In the genomic region with DNA sequence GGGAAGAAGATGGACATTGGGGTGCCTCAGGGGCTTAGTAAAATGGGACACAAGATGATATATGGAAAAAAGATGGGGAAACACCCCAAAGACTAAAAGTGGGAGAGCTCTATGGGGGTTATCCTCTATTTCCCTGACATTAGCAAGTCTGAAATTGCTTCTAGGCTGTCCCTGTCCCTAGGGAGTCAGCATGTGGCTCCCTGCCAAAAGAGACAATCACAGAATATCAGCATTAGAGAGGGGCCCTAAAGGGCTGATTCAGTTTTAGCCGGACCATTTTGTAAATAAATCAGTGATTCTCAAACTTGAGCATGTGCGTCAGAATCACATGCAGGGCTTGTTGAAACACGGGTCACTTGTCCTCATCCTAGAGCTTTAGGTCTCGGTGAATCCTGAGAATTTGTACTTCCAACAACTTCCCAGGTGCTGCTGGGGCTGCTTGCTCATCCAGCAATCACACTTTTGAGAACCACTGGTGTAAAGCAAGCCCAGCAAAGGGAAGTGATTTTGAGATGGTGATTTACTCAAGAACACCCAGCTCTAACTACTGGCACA, we compare ENCODE assay signal across 2 cellular contexts.
TF ChIP-seq lines count a peak whose summit lies in the region.

No MANE protein-coding gene starts in this region.

TF ChIP-seq in SK-N-SH, 30 proteins besides CTCF, POLR2A, EP300 and RAD21 (continued from another document):
- TF ChIP-seq YY1 (IDR thresholded peaks at IDR 0.05; ENCODE audit: low read depth) (no peak), TAF1 (IDR thresholded peaks at IDR 0.05; ENCODE audit: borderline replicate concordance, low read depth, low read length) (no peak), TEAD4 (IDR thresholded peaks at IDR 0.05; ENCODE audit: borderline replicate concordance, insufficient read depth) (no peak)
- TF ChIP-seq, protein P1, sequence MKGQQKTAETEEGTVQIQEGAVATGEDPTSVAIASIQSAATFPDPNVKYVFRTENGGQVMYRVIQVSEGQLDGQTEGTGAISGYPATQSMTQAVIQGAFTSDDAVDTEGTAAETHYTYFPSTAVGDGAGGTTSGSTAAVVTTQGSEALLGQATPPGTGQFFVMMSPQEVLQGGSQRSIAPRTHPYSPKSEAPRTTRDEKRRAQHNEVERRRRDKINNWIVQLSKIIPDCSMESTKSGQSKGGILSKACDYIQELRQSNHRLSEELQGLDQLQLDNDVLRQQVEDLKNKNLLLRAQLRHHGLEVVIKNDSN (IDR thresholded peaks at IDR 0.05; ENCODE audit: borderline replicate concordance, low read depth): no peak
- TF ChIP-seq, protein P2, sequence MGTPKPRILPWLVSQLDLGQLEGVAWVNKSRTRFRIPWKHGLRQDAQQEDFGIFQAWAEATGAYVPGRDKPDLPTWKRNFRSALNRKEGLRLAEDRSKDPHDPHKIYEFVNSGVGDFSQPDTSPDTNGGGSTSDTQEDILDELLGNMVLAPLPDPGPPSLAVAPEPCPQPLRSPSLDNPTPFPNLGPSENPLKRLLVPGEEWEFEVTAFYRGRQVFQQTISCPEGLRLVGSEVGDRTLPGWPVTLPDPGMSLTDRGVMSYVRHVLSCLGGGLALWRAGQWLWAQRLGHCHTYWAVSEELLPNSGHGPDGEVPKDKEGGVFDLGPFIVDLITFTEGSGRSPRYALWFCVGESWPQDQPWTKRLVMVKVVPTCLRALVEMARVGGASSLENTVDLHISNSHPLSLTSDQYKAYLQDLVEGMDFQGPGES (IDR thresholded peaks at IDR 0.05; ENCODE audit: low read depth, low read length): no peak
- TF ChIP-seq, protein P3, sequence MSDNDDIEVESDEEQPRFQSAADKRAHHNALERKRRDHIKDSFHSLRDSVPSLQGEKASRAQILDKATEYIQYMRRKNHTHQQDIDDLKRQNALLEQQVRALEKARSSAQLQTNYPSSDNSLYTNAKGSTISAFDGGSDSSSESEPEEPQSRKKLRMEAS (IDR thresholded peaks at IDR 0.05; ENCODE audit: low read depth): no peak

TF ChIP-seq in SK-N-SH treated with all-trans-retinoic acid at 6 μM for 48 hours, 23 proteins besides CTCF, POLR2A, EP300 and RAD21 (continued from another document):
- TF ChIP-seq PPARA (CRISPR knock-in tag; IDR thresholded peaks at IDR 0.05; ENCODE audit: borderline replicate concordance) (no peak), OSR1 (CRISPR knock-in tag; IDR thresholded peaks at IDR 0.05) (no peak), ZFP30 (CRISPR knock-in tag; IDR thresholded peaks at IDR 0.05) (no peak), ZNF70 (CRISPR knock-in tag; IDR thresholded peaks at IDR 0.05) (no peak), SNAI2 (CRISPR knock-in tag; IDR thresholded peaks at IDR 0.05) (no peak), ARNTL (CRISPR knock-in tag; IDR thresholded peaks at IDR 0.05; ENCODE audit: borderline replicate concordance, low read depth) (no peak), GLIS3 (CRISPR knock-in tag; IDR thresholded peaks at IDR 0.05) (no peak), TCF4 (CRISPR knock-in tag; IDR thresholded peaks at IDR 0.05; ENCODE audit: borderline replicate concordance) (no peak), ZC3H10 (CRISPR knock-in tag; IDR thresholded peaks at IDR 0.05) (no peak), CSDC2 (CRISPR knock-in tag; IDR thresholded peaks at IDR 0.05) (no peak), BACH2 (CRISPR knock-in tag; IDR thresholded peaks at IDR 0.05; ENCODE audit: borderline replicate concordance) (no peak), ISL1 (CRISPR knock-in tag; IDR thresholded peaks at IDR 0.05) (no peak), ZNF8 (CRISPR knock-in tag; IDR thresholded peaks at IDR 0.05) (no peak), ZNF565 (CRISPR knock-in tag; conservative IDR thresholded peaks at IDR 0.05; ENCODE audit: low read depth) (no peak)
- TF ChIP-seq, protein P4, sequence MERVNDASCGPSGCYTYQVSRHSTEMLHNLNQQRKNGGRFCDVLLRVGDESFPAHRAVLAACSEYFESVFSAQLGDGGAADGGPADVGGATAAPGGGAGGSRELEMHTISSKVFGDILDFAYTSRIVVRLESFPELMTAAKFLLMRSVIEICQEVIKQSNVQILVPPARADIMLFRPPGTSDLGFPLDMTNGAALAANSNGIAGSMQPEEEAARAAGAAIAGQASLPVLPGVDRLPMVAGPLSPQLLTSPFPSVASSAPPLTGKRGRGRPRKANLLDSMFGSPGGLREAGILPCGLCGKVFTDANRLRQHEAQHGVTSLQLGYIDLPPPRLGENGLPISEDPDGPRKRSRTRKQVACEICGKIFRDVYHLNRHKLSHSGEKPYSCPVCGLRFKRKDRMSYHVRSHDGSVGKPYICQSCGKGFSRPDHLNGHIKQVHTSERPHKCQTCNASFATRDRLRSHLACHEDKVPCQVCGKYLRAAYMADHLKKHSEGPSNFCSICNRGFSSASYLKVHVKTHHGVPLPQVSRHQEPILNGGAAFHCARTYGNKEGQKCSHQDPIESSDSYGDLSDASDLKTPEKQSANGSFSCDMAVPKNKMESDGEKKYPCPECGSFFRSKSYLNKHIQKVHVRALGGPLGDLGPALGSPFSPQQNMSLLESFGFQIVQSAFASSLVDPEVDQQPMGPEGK (CRISPR knock-in tag; IDR thresholded peaks at IDR 0.05; ENCODE audit: borderline replicate concordance): no peak
- TF ChIP-seq, protein P5, sequence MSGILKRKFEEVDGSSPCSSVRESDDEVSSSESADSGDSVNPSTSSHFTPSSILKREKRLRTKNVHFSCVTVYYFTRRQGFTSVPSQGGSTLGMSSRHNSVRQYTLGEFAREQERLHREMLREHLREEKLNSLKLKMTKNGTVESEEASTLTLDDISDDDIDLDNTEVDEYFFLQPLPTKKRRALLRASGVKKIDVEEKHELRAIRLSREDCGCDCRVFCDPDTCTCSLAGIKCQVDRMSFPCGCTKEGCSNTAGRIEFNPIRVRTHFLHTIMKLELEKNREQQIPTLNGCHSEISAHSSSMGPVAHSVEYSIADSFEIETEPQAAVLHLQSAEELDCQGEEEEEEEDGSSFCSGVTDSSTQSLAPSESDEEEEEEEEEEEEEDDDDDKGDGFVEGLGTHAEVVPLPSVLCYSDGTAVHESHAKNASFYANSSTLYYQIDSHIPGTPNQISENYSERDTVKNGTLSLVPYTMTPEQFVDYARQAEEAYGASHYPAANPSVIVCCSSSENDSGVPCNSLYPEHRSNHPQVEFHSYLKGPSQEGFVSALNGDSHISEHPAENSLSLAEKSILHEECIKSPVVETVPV (CRISPR knock-in tag; IDR thresholded peaks at IDR 0.05): no peak
- TF ChIP-seq, protein P6, sequence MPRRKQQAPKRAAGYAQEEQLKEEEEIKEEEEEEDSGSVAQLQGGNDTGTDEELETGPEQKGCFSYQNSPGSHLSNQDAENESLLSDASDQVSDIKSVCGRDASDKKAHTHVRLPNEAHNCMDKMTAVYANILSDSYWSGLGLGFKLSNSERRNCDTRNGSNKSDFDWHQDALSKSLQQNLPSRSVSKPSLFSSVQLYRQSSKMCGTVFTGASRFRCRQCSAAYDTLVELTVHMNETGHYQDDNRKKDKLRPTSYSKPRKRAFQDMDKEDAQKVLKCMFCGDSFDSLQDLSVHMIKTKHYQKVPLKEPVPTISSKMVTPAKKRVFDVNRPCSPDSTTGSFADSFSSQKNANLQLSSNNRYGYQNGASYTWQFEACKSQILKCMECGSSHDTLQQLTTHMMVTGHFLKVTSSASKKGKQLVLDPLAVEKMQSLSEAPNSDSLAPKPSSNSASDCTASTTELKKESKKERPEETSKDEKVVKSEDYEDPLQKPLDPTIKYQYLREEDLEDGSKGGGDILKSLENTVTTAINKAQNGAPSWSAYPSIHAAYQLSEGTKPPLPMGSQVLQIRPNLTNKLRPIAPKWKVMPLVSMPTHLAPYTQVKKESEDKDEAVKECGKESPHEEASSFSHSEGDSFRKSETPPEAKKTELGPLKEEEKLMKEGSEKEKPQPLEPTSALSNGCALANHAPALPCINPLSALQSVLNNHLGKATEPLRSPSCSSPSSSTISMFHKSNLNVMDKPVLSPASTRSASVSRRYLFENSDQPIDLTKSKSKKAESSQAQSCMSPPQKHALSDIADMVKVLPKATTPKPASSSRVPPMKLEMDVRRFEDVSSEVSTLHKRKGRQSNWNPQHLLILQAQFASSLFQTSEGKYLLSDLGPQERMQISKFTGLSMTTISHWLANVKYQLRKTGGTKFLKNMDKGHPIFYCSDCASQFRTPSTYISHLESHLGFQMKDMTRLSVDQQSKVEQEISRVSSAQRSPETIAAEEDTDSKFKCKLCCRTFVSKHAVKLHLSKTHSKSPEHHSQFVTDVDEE (CRISPR knock-in tag; IDR thresholded peaks at IDR 0.05): no peak
- TF ChIP-seq, protein P7, sequence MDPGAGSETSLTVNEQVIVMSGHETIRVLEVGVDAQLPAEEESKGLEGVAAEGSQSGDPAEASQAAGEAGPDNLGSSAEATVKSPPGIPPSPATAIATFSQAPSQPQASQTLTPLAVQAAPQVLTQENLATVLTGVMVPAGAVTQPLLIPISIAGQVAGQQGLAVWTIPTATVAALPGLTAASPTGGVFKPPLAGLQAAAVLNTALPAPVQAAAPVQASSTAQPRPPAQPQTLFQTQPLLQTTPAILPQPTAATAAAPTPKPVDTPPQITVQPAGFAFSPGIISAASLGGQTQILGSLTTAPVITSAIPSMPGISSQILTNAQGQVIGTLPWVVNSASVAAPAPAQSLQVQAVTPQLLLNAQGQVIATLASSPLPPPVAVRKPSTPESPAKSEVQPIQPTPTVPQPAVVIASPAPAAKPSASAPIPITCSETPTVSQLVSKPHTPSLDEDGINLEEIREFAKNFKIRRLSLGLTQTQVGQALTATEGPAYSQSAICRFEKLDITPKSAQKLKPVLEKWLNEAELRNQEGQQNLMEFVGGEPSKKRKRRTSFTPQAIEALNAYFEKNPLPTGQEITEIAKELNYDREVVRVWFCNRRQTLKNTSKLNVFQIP (CRISPR knock-in tag; IDR thresholded peaks at IDR 0.05; ENCODE audit: borderline replicate concordance, low read depth): no peak
